ENCODE assay signal across 17 cellular contexts in genomic region chr3:110311526-110311925, GRCh38.
A peak's percentile ranks its signal among the peaks of the same experiment; 100 is the strongest.
DNase-seq lines count a peak whose midpoint lies in the region; ATAC-seq, FAIRE-seq and TF ChIP-seq lines count a peak whose summit lies in the region.
"Had no signal": no experiment of that assay in that cellular context is flagged by ENCODE, and none has a peak within 500 bp of the region (broad histone marks: within the 10 kb centered on the region; RNA-seq: fewer than 3 reads in every experiment).

No MANE protein-coding gene starts in this region.

- H3K9me3 ChIP-seq in HepG2 (ENCODE audit: low read length): no peaks in the 10 kb centered on the region
- no peaks in the 10 kb centered on the region for H3K9me3 ChIP-seq in right lobe of liver
- H3K9me3 ChIP-seq in astrocyte (ENCODE audit: insufficient read depth, low read depth, low read length): no peaks in the 10 kb centered on the region
- H3K9me3 ChIP-seq: Caco-2, SJSA1 had no signal

- no peak overlapping the region for H3K27ac Mint-ChIP-seq in astrocyte (ENCODE audit: unreplicated experiment)
- H3K27ac Mint-ChIP-seq: CD14-positive monocyte had no signal

- H3K27me3 Mint-ChIP-seq in astrocyte (ENCODE audit: low read depth, unreplicated experiment): no peaks in the 10 kb centered on the region

- no peaks in the 10 kb centered on the region for H4K20me1 ChIP-seq in HepG2 (ENCODE audit: insufficient read depth, low read length)
- no peaks in the 10 kb centered on the region for H4K20me1 ChIP-seq in astrocyte (ENCODE audit: insufficient read depth, low read length)

- TF ChIP-seq RAD21 in HepG2 (CRISPR knock-in tag; IDR thresholded peaks at IDR 0.05): no peak

- TF ChIP-seq CTCF in HepG2 (CRISPR knock-in tag; IDR thresholded peaks at IDR 0.05): no peak
- TF ChIP-seq CTCF in right lobe of liver (IDR thresholded peaks at IDR 0.05): no peak
- TF ChIP-seq CTCF in astrocyte (IDR thresholded peaks at IDR 0.05; ENCODE audit: insufficient read depth, low read depth, low read length): no peak

- H3K79me2 ChIP-seq in HepG2 (ENCODE audit: insufficient read depth, low read length) (no peaks in the 10 kb centered on the region), astrocyte (ENCODE audit: insufficient read depth, low read length) (no peaks in the 10 kb centered on the region)

- no peak for ATAC-seq in HepG2
- no peak for ATAC-seq in right lobe of liver

- FAIRE-seq in HepG2 (lab: Jason Lieb, UNC): no peak
- peak; percentile 13 for FAIRE-seq in astrocyte (lab: Jason Lieb, UNC)
- FAIRE-seq: H1 had no signal

- H3K36me3 ChIP-seq in HepG2 (replicated peaks in 1 of 2; ENCODE audit: control insufficient read depth in 1 of 2, insufficient read depth in 2 of 2, low read length in 2 of 2) (no peaks in the 10 kb centered on the region), right lobe of liver (no peaks in the 10 kb centered on the region), astrocyte (ENCODE audit: insufficient read depth, low read length) (no peaks in the 10 kb centered on the region)
- H3K36me3 ChIP-seq: SJSA1 had no signal

- BruUV-seq in HepG2 (replicated peaks; lab: Mats Ljungman, UMichigan): no TSS peak

- TF ChIP-seq POLR2A in HepG2 (IDR thresholded peaks at IDR 0.05; ENCODE audit: insufficient read depth in 1 of 2, low read depth in 2 of 2, low read length in 2 of 2) (no peak), right lobe of liver (IDR thresholded peaks at IDR 0.05) (no peak)

- CTCF ChIA-PET in HepG2 (lab: Yijun Ruan, JAX; ENCODE audit: low intra/inter-chr PET ratio, low total read pairs): no interaction called here

- no peak overlapping the region for H3K9ac ChIP-seq in HepG2 (ENCODE audit: insufficient read depth, low read depth, low read length)
- H3K9ac ChIP-seq in astrocyte (ENCODE audit: low read length): no peak overlapping the region

- DNase-seq in HepG2 (ENCODE audit: low spot score) (no peak), right lobe of liver (no peak), NOMO-1 treated with DMSO at 0.1 percent for 48 hours (lab: John Stamatoyannopoulos, UW; ENCODE audit: unreplicated experiment) (peak; percentile 84), astrocyte (ENCODE audit: low read depth) (no peak), nucleus accumbens (lab: John Stamatoyannopoulos, UW) (no peak), GM19240 (ENCODE audit: insufficient read length, low spot score) (no peak), NCI-H2196 treated with DMSO at 0.1 percent for 48 hours (lab: John Stamatoyannopoulos, UW; ENCODE audit: unreplicated experiment) (no peak), NCI-H1436 treated with DMSO at 0.1 percent for 48 hours (lab: John Stamatoyannopoulos, UW) (no peak)
- DNase-seq: Caco-2; EL; NCI-H1694; NCI-H2107; NCI-H446 treated with DMSO at 0.1 percent for 48 hours; NK-92 treated with Interleukin-12 subunit alpha and Interleukin-12 subunit beta, amount 100 ng/mL, for 24 hours had no signal

- in situ Hi-C loops in HepG2 (cut with HindIII; ENCODE audit: extremely low pct_ligation_motif_present, low pct_unique_long_range_greater_than_20kb): no loop called here

- H3K27me3 ChIP-seq in HepG2 (ENCODE audit: control insufficient read depth in 1 of 2, insufficient read depth in 2 of 2, low read length in 2 of 2) (no peaks in the 10 kb centered on the region; a peak in 1 of 5 replicates), right lobe of liver (no peaks in the 10 kb centered on the region), astrocyte (ENCODE audit: insufficient read depth, low read length) (no peaks in the 10 kb centered on the region)
- H3K27me3 ChIP-seq: SJSA1 had no signal

- H3K4me3 ChIP-seq in HepG2 (replicated peaks in 1 of 3; ENCODE audit: insufficient read depth in 1 of 3, low read depth in 2 of 3, low read length in 3 of 3) (no peak overlapping the region), right lobe of liver (no peak overlapping the region), astrocyte (ENCODE audit: insufficient read depth, low read depth, low read length) (no peak overlapping the region)
- H3K4me3 ChIP-seq: SJSA1 had no signal

- no peaks in the 10 kb centered on the region for H3K9me3 Mint-ChIP-seq in astrocyte (ENCODE audit: unreplicated experiment)
- H3K9me3 Mint-ChIP-seq: CD14-positive monocyte had no signal

- H3K27ac ChIP-seq in HepG2 (ENCODE audit: extremely low read length, insufficient read depth, low read length): no peak overlapping the region
- H3K27ac ChIP-seq in right lobe of liver: no peak overlapping the region
- H3K27ac ChIP-seq in astrocyte (ENCODE audit: low read depth, low read length): no peak overlapping the region
- H3K27ac ChIP-seq: SJSA1 had no signal

- H3K4me3 Mint-ChIP-seq in astrocyte (ENCODE audit: unreplicated experiment): no peak overlapping the region

- H3K4me1 ChIP-seq in HepG2 (ENCODE audit: insufficient read depth, low read length) (no peaks in the 10 kb centered on the region), right lobe of liver (no peaks in the 10 kb centered on the region), astrocyte (ENCODE audit: insufficient read depth, low read length) (no peaks in the 10 kb centered on the region)
- H3K4me1 ChIP-seq: Caco-2, SJSA1 had no signal

- H2AFZ ChIP-seq in HepG2 (ENCODE audit: low read length) (no peak overlapping the region), astrocyte (ENCODE audit: low read depth, low read length) (no peak overlapping the region)

- peaks cover 5% of the 10 kb centered on the region for H3K4me1 Mint-ChIP-seq in astrocyte (ENCODE audit: low read depth, unreplicated experiment)

- H3K36me3 Mint-ChIP-seq in astrocyte (ENCODE audit: low read depth, unreplicated experiment): no peaks in the 10 kb centered on the region
- H3K36me3 Mint-ChIP-seq: CD14-positive monocyte had no signal

- intact Hi-C loops in HepG2 (cut with micrococcal nuclease; ENCODE audit: unreplicated experiment): loop anchor here (10.0 kb wide), 1 partner anchor 773 kb away; no protein-coding TSS in a partner anchor
- intact Hi-C loops in right lobe of liver (cut with DNase I): no loop called here

- POLR2A ChIA-PET in HepG2 (lab: Yijun Ruan, JAX): no interaction called here

- TF ChIP-seq EP300 in HepG2 (IDR thresholded peaks at IDR 0.05; ENCODE audit: low read depth in 2 of 2, low read length in 2 of 2): no peak
- TF ChIP-seq EP300 in HepG2 (CRISPR knock-in tag; IDR thresholded peaks at IDR 0.05; ENCODE audit: borderline replicate concordance): no peak

- H3K4me2 ChIP-seq in HepG2 (ENCODE audit: low read depth, low read length) (no peak overlapping the region), astrocyte (ENCODE audit: low read length) (no peak overlapping the region)

TF ChIP-seq in HepG2, 621 proteins besides CTCF, POLR2A, EP300 and RAD21:
- TF ChIP-seq TCF7L2 (IDR thresholded peaks at IDR 0.05; ENCODE audit: low read depth, low read length): no peak
- peak; percentile 30 to 78; a peak in 3 of 4 replicates for TF ChIP-seq MAFK (conservative IDR thresholded peaks at IDR 0.05 in 1 of 2, IDR thresholded peaks at IDR 0.05 in 1 of 2; ENCODE audit: low read length in 2 of 2)
- no peak for TF ChIP-seq ZXDC (CRISPR knock-in tag; IDR thresholded peaks at IDR 0.05)
- TF ChIP-seq SRSF1 (optimal IDR thresholded peaks at IDR 0.05; ENCODE audit: low read depth, low read length): no peak
- TF ChIP-seq MAFF (IDR thresholded peaks at IDR 0.05; ENCODE audit: low read depth, low read length): peak; percentile 65
- TF ChIP-seq PRDM4 (CRISPR knock-in tag; IDR thresholded peaks at IDR 0.05; ENCODE audit: borderline replicate concordance): no peak
- no peak for TF ChIP-seq MTF2 (CRISPR knock-in tag; IDR thresholded peaks at IDR 0.05; ENCODE audit: borderline replicate concordance)
